In genomic region chr13:50126378-50127016, GRCh38 we compare ENCODE assay signal across 7 cellular contexts.
DNase-seq lines count a peak whose midpoint lies in the region; ATAC-seq and TF ChIP-seq lines count a peak whose summit lies in the region.

No MANE protein-coding gene starts in this region.

- CTCF ChIA-PET in activated CD8-positive, alpha-beta T cell treated with anti-CD3 and anti-CD28 coated beads, Interleukin-2, amount 10 ng/mL, durations not matched to agents 7 days and 5 days (lab: Charles Lee): interaction anchor here (0.7 to 8.3 kb wide), 12 partner anchors 11 to 785 kb away, joined by 3 to 89 read pairs (median 3); partner anchors contain the start of genes SPRYD7 and TRIM13

- peaks cover 6% of the 10 kb centered on the region; the same call in 1 of the 2 replicates for H3K27me3 ChIP-seq in DOHH2 (ENCODE audit: control insufficient read depth, low read length)
- H3K27me3 ChIP-seq in Loucy (ENCODE audit: insufficient read depth, low read length, poor library complexity, severe bottlenecking): no peaks in the 10 kb centered on the region

- POLR2A ChIA-PET in activated CD8-positive, alpha-beta T cell treated with anti-CD3 and anti-CD28 coated beads, Interleukin-2, amount 10 ng/mL, durations not matched to agents 7 days and 5 days (lab: Charles Lee): interaction anchor here (0.6 to 8.7 kb wide), 8 partner anchors 44 to 789 kb away, joined by 3 to 240 read pairs (median 6); partner anchors contain the start of genes RNASEH2B and TRIM13

- DNase-seq in activated CD8-positive, alpha-beta T cell treated with anti-CD3 and anti-CD28 coated beads, Interleukin-2, amount 10 ng/mL, durations not matched to agents 7 days and 5 days: no peak
- DNase-seq in stimulated activated naive B cell treated with anti-CD40 and anti-IgM and Interleukin-4, amounts not matched to agents 10 μg/mL and 1 μg/mL and 100 μg/mL, for 72 hours: no peak
- DNase-seq in NCI-H2029 (lab: John Stamatoyannopoulos, UW): no peak

- H3K4me3 Mint-ChIP-seq in activated CD8-positive, alpha-beta T cell treated with anti-CD3 and anti-CD28 coated beads, Interleukin-2, amount 10 ng/mL, durations not matched to agents 7 days and 5 days: peak overlapping the region; percentile 84
- peak overlapping the region; percentile 92 to 95 for H3K4me3 Mint-ChIP-seq in stimulated activated naive B cell treated with anti-CD40 and anti-IgM and Interleukin-4, amounts not matched to agents 10 μg/mL and 1 μg/mL and 100 μg/mL, for 72 hours

- peak overlapping the region; percentile 91 for H3K27ac Mint-ChIP-seq in activated CD8-positive, alpha-beta T cell treated with anti-CD3 and anti-CD28 coated beads, Interleukin-2, amount 10 ng/mL, durations not matched to agents 7 days and 5 days
- peak overlapping the region; percentile 98 for H3K27ac Mint-ChIP-seq in stimulated activated naive B cell treated with anti-CD40 and anti-IgM and Interleukin-4, amounts not matched to agents 10 μg/mL and 1 μg/mL and 100 μg/mL, for 72 hours

- TF ChIP-seq CTCF in DOHH2 (IDR thresholded peaks at IDR 0.05; ENCODE audit: low read depth, low read length, poor library complexity, severe bottlenecking) (no peak), Loucy (conservative IDR thresholded peaks at IDR 0.05; ENCODE audit: low read length) (no peak)

- H3F3A ChIP-seq in DOHH2 (ENCODE audit: control insufficient read depth, insufficient read depth) (peaks cover 30% of the 10 kb centered on the region), Loucy (ENCODE audit: low read depth) (0 out of 2 replicates have a peak, but pooled peaks cover 3% of the 10 kb centered on the region)

- H3K9me3 Mint-ChIP-seq in activated CD8-positive, alpha-beta T cell treated with anti-CD3 and anti-CD28 coated beads, Interleukin-2, amount 10 ng/mL, durations not matched to agents 7 days and 5 days (ENCODE audit: insufficient read depth): no peaks in the 10 kb centered on the region
- no peaks in the 10 kb centered on the region for H3K9me3 Mint-ChIP-seq in stimulated activated naive B cell treated with anti-CD40 and anti-IgM and Interleukin-4, amounts not matched to agents 10 μg/mL and 1 μg/mL and 100 μg/mL, for 72 hours

- no peaks in the 10 kb centered on the region for H3K9me2 ChIP-seq in DOHH2 (replicated peaks; ENCODE audit: control insufficient read depth, low read length)
- H3K9me2 ChIP-seq in Loucy (replicated peaks; ENCODE audit: low read depth, low read length): no peaks in the 10 kb centered on the region

- H3K4me2 ChIP-seq in DOHH2 (ENCODE audit: low read length): peak overlapping the region; percentile 88
- peak overlapping the region; percentile 83 for H3K4me2 ChIP-seq in Loucy (ENCODE audit: low read depth, low read length, poor library complexity, severe bottlenecking)

- H3K36me3 ChIP-seq in DOHH2 (ENCODE audit: control insufficient read depth, low read length) (peaks cover 33% of the 10 kb centered on the region), Loucy (ENCODE audit: insufficient read depth, low read length) (no peaks in the 10 kb centered on the region)

- H4K20me1 ChIP-seq in DOHH2 (ENCODE audit: control insufficient read depth, insufficient read depth, low read depth, low read length): peaks cover 18% of the 10 kb centered on the region
- peaks cover 14% of the 10 kb centered on the region for H4K20me1 ChIP-seq in Loucy (ENCODE audit: insufficient read depth, low read length, poor library complexity, severe bottlenecking)

- peaks cover 64% of the 10 kb centered on the region for H3K4me1 ChIP-seq in DOHH2 (ENCODE audit: control insufficient read depth, low read length)
- H3K4me1 ChIP-seq in Loucy (ENCODE audit: insufficient read depth, low read length, poor library complexity, severe bottlenecking): peaks cover 49% of the 10 kb centered on the region

- H3K27me3 Mint-ChIP-seq in activated CD8-positive, alpha-beta T cell treated with anti-CD3 and anti-CD28 coated beads, Interleukin-2, amount 10 ng/mL, durations not matched to agents 7 days and 5 days (ENCODE audit: low read depth): peaks cover 29% of the 10 kb centered on the region
- no peaks in the 10 kb centered on the region for H3K27me3 Mint-ChIP-seq in stimulated activated naive B cell treated with anti-CD40 and anti-IgM and Interleukin-4, amounts not matched to agents 10 μg/mL and 1 μg/mL and 100 μg/mL, for 72 hours

- H3K79me2 ChIP-seq in DOHH2 (ENCODE audit: control insufficient read depth, low read length) (peaks cover 70% of the 10 kb centered on the region), Loucy (ENCODE audit: insufficient read depth, low read length) (peaks cover 44% of the 10 kb centered on the region)

- peaks cover 70% of the 10 kb centered on the region for H3K4me1 Mint-ChIP-seq in activated CD8-positive, alpha-beta T cell treated with anti-CD3 and anti-CD28 coated beads, Interleukin-2, amount 10 ng/mL, durations not matched to agents 7 days and 5 days (ENCODE audit: low read depth)
- peaks cover 45 to 74% of the 10 kb centered on the region in 2 donors for H3K4me1 Mint-ChIP-seq in stimulated activated naive B cell treated with anti-CD40 and anti-IgM and Interleukin-4, amounts not matched to agents 10 μg/mL and 1 μg/mL and 100 μg/mL, for 72 hours

- ATAC-seq in activated CD8-positive, alpha-beta T cell treated with anti-CD3 and anti-CD28 coated beads, Interleukin-2, amount 10 ng/mL, durations not matched to agents 7 days and 5 days: no peak
- no peak for ATAC-seq in stimulated activated naive B cell treated with anti-CD40 and anti-IgM and Interleukin-4, amounts not matched to agents 10 μg/mL and 1 μg/mL and 100 μg/mL, for 72 hours (replicated peaks)
- no peak for ATAC-seq in GM19467 (IDR thresholded peaks at IDR 0.05; ENCODE audit: unreplicated experiment)

- H3K4me3 ChIP-seq in DOHH2 (ENCODE audit: low read length): peak overlapping the region; percentile 93
- H3K4me3 ChIP-seq in Loucy (ENCODE audit: low read length, poor library complexity, severe bottlenecking): peak overlapping the region; percentile 93
- peak overlapping the region; percentile 55 for H3K4me3 ChIP-seq in iPS-11a (ENCODE audit: low read depth, low read length)

- peak overlapping the region; percentile 89 for H3K27ac ChIP-seq in DOHH2 (ENCODE audit: low read depth, low read length)

- peak overlapping the region; percentile 97 for H3K9ac ChIP-seq in Loucy (ENCODE audit: low read depth, low read length, poor library complexity, severe bottlenecking)

- peaks cover 24% of the 10 kb centered on the region for H3K36me3 Mint-ChIP-seq in activated CD8-positive, alpha-beta T cell treated with anti-CD3 and anti-CD28 coated beads, Interleukin-2, amount 10 ng/mL, durations not matched to agents 7 days and 5 days (ENCODE audit: low read depth)
- H3K36me3 Mint-ChIP-seq in stimulated activated naive B cell treated with anti-CD40 and anti-IgM and Interleukin-4, amounts not matched to agents 10 μg/mL and 1 μg/mL and 100 μg/mL, for 72 hours: peaks cover 7 to 19% of the 10 kb centered on the region in 2 donors

- H3K9me3 ChIP-seq in DOHH2 (ENCODE audit: control insufficient read depth, insufficient read depth, low read length): no peaks in the 10 kb centered on the region
- H3K9me3 ChIP-seq in Loucy (ENCODE audit: insufficient read depth, low read depth, low read length): no peaks in the 10 kb centered on the region

- peak overlapping the region; percentile 80 for H2AFZ ChIP-seq in Loucy (ENCODE audit: low read length)
